Comparison of ENCODE assay signal across 8 cellular contexts in the genomic region with DNA sequence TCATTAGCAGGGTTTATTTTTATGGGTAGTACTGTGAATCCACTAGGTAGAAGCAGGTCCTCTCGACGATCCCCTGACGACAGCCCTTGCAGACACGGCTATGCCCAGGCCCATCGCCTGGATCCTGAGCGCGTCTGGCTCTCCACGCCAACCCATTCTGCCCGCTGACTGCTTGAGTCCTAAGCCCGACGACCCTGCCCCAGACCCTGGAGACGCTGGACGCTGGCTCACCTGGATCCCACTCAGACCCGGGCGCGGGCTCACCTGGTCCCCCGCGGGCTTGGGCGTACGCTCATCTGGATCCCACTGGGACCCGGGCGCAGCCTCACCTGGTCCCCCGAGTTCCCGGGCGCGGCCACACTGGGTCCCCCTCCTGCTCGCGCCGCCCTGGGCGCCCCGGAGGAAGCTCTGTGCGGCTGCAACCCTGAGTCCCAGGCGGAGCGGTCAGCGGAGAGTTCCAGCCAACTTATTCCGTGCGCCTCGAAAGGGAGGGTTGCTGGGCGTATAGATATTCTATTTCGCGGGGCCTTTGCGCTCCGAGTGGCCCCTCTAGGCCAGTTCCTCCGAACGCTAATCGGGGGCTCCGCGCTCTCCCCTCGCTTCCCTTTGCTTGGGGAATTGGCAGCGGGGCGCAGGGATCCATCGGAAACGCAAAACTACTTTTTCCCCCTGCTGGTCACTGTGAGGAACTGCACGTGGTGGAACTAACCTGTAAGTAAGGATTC.
DNase-seq lines count a peak whose midpoint lies in the region; ATAC-seq and TF ChIP-seq lines count a peak whose summit lies in the region.

No MANE protein-coding gene starts in this region.

- DNase-seq in DMS153 (lab: John Stamatoyannopoulos, UW) (peak; percentile 37), H9 (peak; percentile 71), NCI-H2107 (lab: John Stamatoyannopoulos, UW) (peak; percentile 67), activated B cell treated with CpG ODN at 0.5 μM for 24 hours (peak; percentile 43), cerebellum (ENCODE audit: low spot score) (peak; percentile 50), kidney epithelial cell (ENCODE audit: low read depth) (peak; percentile 14)
- DNase-seq in stimulated activated CD4-positive, alpha-beta T cell treated with anti-CD3 and anti-CD28 coated beads, Interleukin-12 subunit alpha, Interleukin-12 subunit beta, amount 100 ng/mL, for 48 hours (ENCODE audit: low read depth in 2 of 3, low spot score in 1 of 3), result peak; percentile 8 to 52 (median 16)

- H3K27me3 Mint-ChIP-seq in H9 (ENCODE audit: low read depth), result no peaks in the 10 kb centered on the region
- peaks cover 27% of the 10 kb centered on the region for H3K27me3 Mint-ChIP-seq in activated B cell treated with CpG ODN at 0.5 μM for 24 hours

- H3K18ac ChIP-seq in H9 (ENCODE audit: insufficient read length, low read depth, low read length), result peak overlapping the region; percentile 79

- peak overlapping the region; percentile 93 for H3K14ac ChIP-seq in H9 (ENCODE audit: insufficient read depth, low read length)

- H3K4me1 Mint-ChIP-seq in H9 (peaks cover 31 to 36% of the 10 kb centered on the region in 2 experiments), activated B cell treated with CpG ODN at 0.5 μM for 24 hours (peaks cover 8% of the 10 kb centered on the region)

- peak overlapping the region; percentile 40 for H3K4me3 ChIP-seq in kidney epithelial cell (ENCODE audit: low read depth, low read length)

- no peak overlapping the region for H3K27ac ChIP-seq in H9 (ENCODE audit: insufficient read length, low read depth, low read length)

- no peak overlapping the region for H3K4ac ChIP-seq in H9 (ENCODE audit: low read depth, low read length)

- no peak overlapping the region for H4K91ac ChIP-seq in H9 (ENCODE audit: insufficient read length, low read depth, low read length)

- peaks cover 10% of the 10 kb centered on the region; the same call in 1 of the 2 replicates for H3K79me2 ChIP-seq in H9 (ENCODE audit: insufficient read depth, low read length)

- no peak overlapping the region for H4K5ac ChIP-seq in H9 (ENCODE audit: insufficient read length, low read depth, low read length)

- H2BK12ac ChIP-seq in H9 (ENCODE audit: insufficient read length, low read depth, low read length), result no peak overlapping the region

- H3K9me3 Mint-ChIP-seq in H9 (peaks cover 5 to 9% of the 10 kb centered on the region in 2 experiments; a peak in 2 of 5 replicates), activated B cell treated with CpG ODN at 0.5 μM for 24 hours (no peaks in the 10 kb centered on the region)

- peak overlapping the region; percentile 86 for H3K4me2 ChIP-seq in H9 (ENCODE audit: insufficient read depth, insufficient read length, low read length)

- H3K4me1 ChIP-seq in H9 (ENCODE audit: insufficient read depth, low read length), result no peaks in the 10 kb centered on the region

- CTCF ChIA-PET in activated B cell treated with CpG ODN at 0.5 μM for 24 hours (lab: Charles Lee), result interaction anchor here (0.6 to 4.0 kb wide), 12 partner anchors 12 to 564 kb away, joined by 3 to 45 read pairs (median 3); no protein-coding TSS in a partner anchor

- H2BK5ac ChIP-seq in H9 (ENCODE audit: insufficient read length, low read length), result no peak overlapping the region

- no CpG with 5 or more reads among the region's 54 CpGs for WGBS in H9 (ENCODE audit: extremely low coverage, insufficient read length, low lambda C conversion rate)

- H4K8ac ChIP-seq in H9 (replicated peaks; ENCODE audit: insufficient read length, low read depth, low read length), result no peak overlapping the region

- H3K27ac Mint-ChIP-seq in H9 (peak overlapping the region in 2 of 3 experiments; percentile 46 to 77; a peak in 5 of 7 replicates), activated B cell treated with CpG ODN at 0.5 μM for 24 hours (no peak overlapping the region)

- H3K4me3 Mint-ChIP-seq in H9 (peak overlapping the region; percentile 76 to 80), activated B cell treated with CpG ODN at 0.5 μM for 24 hours (peak overlapping the region; percentile 82)

- H2BK15ac ChIP-seq in H9 (ENCODE audit: low read depth, low read length), result no peak overlapping the region

- peaks cover 9% of the 10 kb centered on the region for H3K23me2 ChIP-seq in H9 (ENCODE audit: insufficient read length, low read depth, low read length, poor library complexity, severe bottlenecking)

- POLR2A ChIA-PET in activated B cell treated with CpG ODN at 0.5 μM for 24 hours (lab: Charles Lee), result no interaction called here

- ATAC-seq in activated B cell treated with CpG ODN at 0.5 μM for 24 hours (ENCODE audit: low read depth), result peak; percentile 85
- ATAC-seq in HG03565 (IDR thresholded peaks at IDR 0.05; ENCODE audit: unreplicated experiment), result no peak

- peaks cover 2 to 14% (median 9%) of the 10 kb centered on the region in 3 experiments; a peak in 5 of 7 replicates for H3K36me3 Mint-ChIP-seq in H9 (ENCODE audit: insufficient read depth in 1 of 3, low read depth in 3 of 3)
- H3K36me3 Mint-ChIP-seq in activated B cell treated with CpG ODN at 0.5 μM for 24 hours (ENCODE audit: low read depth), result no peaks in the 10 kb centered on the region

- no peak overlapping the region for H2BK20ac ChIP-seq in H9 (ENCODE audit: low read depth, low read length, poor library complexity, severe bottlenecking)

- no peak overlapping the region for H3K23ac ChIP-seq in H9 (ENCODE audit: insufficient read length, low read depth, low read length)

- no peak overlapping the region for H3K56ac ChIP-seq in H9 (ENCODE audit: insufficient read length, low read depth, low read length)

- H3T11ph ChIP-seq in H9 (ENCODE audit: low read length), result no peak overlapping the region

- H2BK120ac ChIP-seq in H9 (ENCODE audit: low read depth, low read length, poor library complexity, severe bottlenecking), result no peak overlapping the region

- no peak overlapping the region for H2AK5ac ChIP-seq in H9 (ENCODE audit: insufficient read length, low read length)

- H3K36me3 ChIP-seq in kidney epithelial cell (ENCODE audit: control insufficient read depth, insufficient read depth, low read length), result no peaks in the 10 kb centered on the region

- no peak overlapping the region for H2AFZ ChIP-seq in H9 (ENCODE audit: low read length)

- intact Hi-C loops in activated B cell treated with CpG ODN at 0.5 μM for 24 hours (cut with micrococcal nuclease), result loop anchor here (1.0 to 2.0 kb wide), 7 partner anchors 22 to 719 kb away; partner anchors contain the start of gene RMP24

- no peaks in the 10 kb centered on the region for H3K79me1 ChIP-seq in H9 (ENCODE audit: insufficient read depth, low read depth, low read length, poor library complexity, severe bottlenecking)

- H4K20me1 ChIP-seq in H9 (ENCODE audit: control insufficient read depth, insufficient read depth, insufficient read length), result no peaks in the 10 kb centered on the region

- H3K27me3 ChIP-seq in H9 (ENCODE audit: insufficient read depth, low read length) (no peaks in the 10 kb centered on the region), kidney epithelial cell (ENCODE audit: control insufficient read depth, insufficient read depth, low read length) (peaks cover 5% of the 10 kb centered on the region)

- H3K9ac ChIP-seq in H9 (ENCODE audit: extremely low read depth, insufficient read length, low read length), result peak overlapping the region; percentile 68

- TF ChIP-seq CTCF in H9 (conservative IDR thresholded peaks at IDR 0.05) (peak; percentile 94), activated B cell treated with CpG ODN at 0.5 μM for 24 hours (IDR thresholded peaks at IDR 0.05) (peak; percentile 98), kidney epithelial cell (IDR thresholded peaks at IDR 0.05; ENCODE audit: insufficient read depth, low read length, poor library complexity, severe bottlenecking) (peak; percentile 86)

- H3K9me3 ChIP-seq in H9 (ENCODE audit: control insufficient read depth, low read depth, low read length), result no peaks in the 10 kb centered on the region

Comparison
In these comparisons a context has a peak if more than half of its experiments do, and no peak if none do; other contexts are left out.
1. DNase-seq: peak in every context shown above with its lines; median percentile 71 in H9; 67 in NCI-H2107; 50 in cerebellum; 43 in activated B cell treated with CpG ODN at 0.5 μM for 24 hours; 37 in DMS153; 16 in stimulated activated CD4-positive, alpha-beta T cell treated with anti-CD3 and anti-CD28 coated beads, Interleukin-12 subunit alpha, Interleukin-12 subunit beta, amount 100 ng/mL, for 48 hours; 14 in kidney epithelial cell.